34 cellular contexts compared by ENCODE assay signal in the genomic region with DNA sequence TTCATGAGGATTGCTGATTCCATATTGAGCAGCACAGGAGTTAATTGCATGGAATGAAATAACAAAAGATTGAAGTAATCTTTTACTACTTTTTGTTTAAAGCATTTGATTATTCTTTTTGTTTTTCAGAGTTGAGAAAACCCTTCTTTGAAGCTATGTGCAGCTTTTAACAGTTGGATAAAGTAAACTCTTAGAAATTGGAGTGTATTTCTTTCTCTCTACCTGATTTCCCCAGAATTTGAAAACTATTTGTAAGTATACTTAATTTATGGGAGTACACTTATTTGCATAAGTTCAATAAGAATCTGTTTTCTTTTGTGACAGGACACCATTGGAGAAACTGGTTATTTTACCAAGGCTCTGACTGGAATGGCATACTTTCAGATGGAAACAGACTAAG.
"Had no signal": no experiment of that assay in that cellular context is flagged by ENCODE, and none has a peak within 500 bp of the region (broad histone marks: within the 10 kb centered on the region; RNA-seq: fewer than 3 reads in every experiment).

No MANE protein-coding gene starts in this region.

- ATAC-seq: activated CD8-positive, alpha-beta T cell treated with anti-CD3 and anti-CD28 coated beads for 36 hours; activated naive CD8-positive, alpha-beta T cell treated with anti-CD3 and anti-CD28 coated beads, Interleukin-2, amount 50 U/mL, for 24 hours; activated T-cell treated with anti-CD3 and anti-CD28 coated beads, Interleukin-2, amount 50 U/mL, for 4 hours; activated T-cell treated with anti-CD3 and anti-CD28 coated beads, Interleukin-2, amount 50 U/mL, for 72 hours; activated T-helper 17 cell treated with anti-CD3 and anti-CD28 coated beads, Interleukin-2, amount 50 U/mL, for 72 hours had no signal

- H3K27ac ChIP-seq: ascending aorta, VCaP had no signal

- H3K27me3 ChIP-seq: ascending aorta had no signal

- DNase-seq: activated B cell treated with CpG ODN at 0.5 μM for 24 hours; activated CD4-positive, alpha-beta memory T cell treated with anti-CD3 and anti-CD28 coated beads for 36 hours; activated CD4-positive, alpha-beta T cell treated with anti-CD3 and anti-CD28 coated beads for 4 hours; activated CD4-positive, alpha-beta T cell treated with anti-CD3 and anti-CD28 coated beads, Interleukin-2, amount 10 ng/mL, durations not matched to agents 24 days and 14 days; activated CD4-positive, alpha-beta T cell treated with anti-CD3 and anti-CD28 coated beads, Interleukin-2, amount 50 U/mL, for 1 hour; activated CD4-positive, alpha-beta T cell treated with anti-CD3 and anti-CD28 coated beads, Interleukin-2, amount 50 U/mL, for 4 hours; activated CD4-positive, CD25-positive, alpha-beta regulatory T cell treated with anti-CD3 and anti-CD28 coated beads, Interleukin-2, amount 50 U/mL, for 72 hours; activated CD8-positive, alpha-beta memory T cell treated with anti-CD3 and anti-CD28 coated beads, Interleukin-2, amount 50 U/mL, for 4 hours; activated CD8-positive, alpha-beta T cell treated with anti-CD3 and anti-CD28 coated beads for 36 hours; activated effector memory CD4-positive, alpha-beta T cell treated with anti-CD3 and anti-CD28 coated beads, Interleukin-2, amount 50 U/mL, for 16 hours; activated gamma-delta T cell treated with Interleukin-2 at 50 U/mL for 16 hours; activated naive CD4-positive, alpha-beta T cell; activated naive CD4-positive, alpha-beta T cell treated with anti-CD3 and anti-CD28 coated beads for 36 hours; activated naive CD4-positive, alpha-beta T cell treated with anti-CD3 and anti-CD28 coated beads, Interleukin-2, amount 50 U/mL, for 16 hours; activated naive CD8-positive, alpha-beta T cell treated with anti-CD3 and anti-CD28 coated beads, Interleukin-2, amount 10 ng/mL, durations not matched to agents 7 days and 5 days; activated naive CD8-positive, alpha-beta T cell treated with anti-CD3 and anti-CD28 coated beads, Interleukin-2, amount 50 U/mL, for 24 hours; activated T-cell treated with anti-CD3 and anti-CD28 coated beads for 4 hours; activated T-cell treated with anti-CD3 and anti-CD28 coated beads, Interleukin-2, amount 50 U/mL, for 1 hour; activated T-cell treated with anti-CD3 and anti-CD28 coated beads, Interleukin-2, amount 50 U/mL, for 4 hours; activated T-cell treated with anti-CD3 and anti-CD28 coated beads, Interleukin-2, amount 50 U/mL, for 72 hours; amygdala; anterior cingulate cortex; central memory CD4-positive, alpha-beta T cell; T-helper 1 cell; T-helper 2 cell; T-helper 9 cell had no signal

- H3K4me3 ChIP-seq: ascending aorta had no signal

- H3K36me3 Mint-ChIP-seq: activated naive CD8-positive, alpha-beta T cell treated with anti-CD3 and anti-CD28 coated beads, Interleukin-2, amount 10 ng/mL, durations not matched to agents 7 days and 5 days; brain had no signal

- H3K36me3 ChIP-seq: ascending aorta had no signal

- H3K27ac Mint-ChIP-seq: activated B cell treated with CpG ODN at 0.5 μM for 24 hours; activated CD4-positive, alpha-beta memory T cell treated with anti-CD3 and anti-CD28 coated beads for 36 hours; activated CD4-positive, alpha-beta T cell treated with anti-CD3 and anti-CD28 coated beads, Interleukin-2, amount 10 ng/mL, durations not matched to agents 24 days and 14 days; activated CD8-positive, alpha-beta T cell treated with anti-CD3 and anti-CD28 coated beads for 36 hours; activated naive CD4-positive, alpha-beta T cell treated with anti-CD3 and anti-CD28 coated beads for 36 hours; activated naive CD8-positive, alpha-beta T cell; activated naive CD8-positive, alpha-beta T cell treated with anti-CD3 and anti-CD28 coated beads, Interleukin-2, amount 10 ng/mL, durations not matched to agents 7 days and 5 days; activated naive CD8-positive, alpha-beta T cell treated with anti-CD3 and anti-CD28 coated beads, Interleukin-2, amount 50 U/mL, for 24 hours; activated T-cell treated with anti-CD3 and anti-CD28 coated beads, Interleukin-2, amount 50 U/mL, for 72 hours; activated T-helper 1 cell treated with anti-CD3 and anti-CD28 coated beads, Interleukin-12 subunit alpha, Interleukin-12 subunit beta, Interleukin-2, Interleukin-4 antibody, amounts not matched to agents 30 ng/mL and 10 ng/mL and 1 ng/mL, durations not matched to agents 14 hours and 24 hours and 36 hours; activated T-helper 17 cell treated with anti-CD3 and anti-CD28 coated beads, Interleukin-2, amount 50 U/mL, for 72 hours; brain; T-helper 1 cell treated with Interleukin-12 subunit alpha and Interleukin-12 subunit beta and Interleukin-4 antibody, amounts not matched to agents 30 μg/mL and 1 μg/mL, for 36 hours; T-helper 2 cell treated with Interferon-gamma antibody and Interleukin-4, amounts not matched to agents 5 μg/mL and 100 μg/mL, for 36 hours had no signal
